ENCODE assay signal across 7 cellular contexts in genomic region chr19:52993342-52994178, GRCh38. TPM values are rescaled to one million over a fixed set of nuclear protein-coding genes. Genes with fewer than 3 reads are reported as not detected.
DNase-seq lines count a peak whose midpoint lies in the region; ATAC-seq lines count a peak whose summit lies in the region.

No MANE protein-coding gene starts in this region.

- H3K27me3 ChIP-seq in H7 (ENCODE audit: control insufficient read depth, insufficient read depth, low read length), result peaks cover 13% of the 10 kb centered on the region

- no peaks in the 10 kb centered on the region for H3K36me3 ChIP-seq in H7 (replicated peaks; ENCODE audit: control insufficient read depth, insufficient read depth, low read length)

- peak overlapping the region; percentile 39 for H3K4me3 ChIP-seq in H7 (ENCODE audit: insufficient read depth, low read depth, low read length)

- no peak for ATAC-seq in HG03521 (IDR thresholded peaks at IDR 0.05; ENCODE audit: unreplicated experiment)

- DNase-seq in H7 (peak; percentile 93), SK-N-DZ (ENCODE audit: low spot score) (peak; percentile 54), germinal center (ENCODE audit: low spot score) (peak; percentile 77), nucleus accumbens (lab: John Stamatoyannopoulos, UW) (peak in 45 of 56 donors; percentile 3 to 75 (median 26)), stromal cell of bone marrow (ENCODE audit: low read depth) (peak; percentile 60)
- DNase-seq in activated naive CD4-positive, alpha-beta T cell treated with anti-CD3 and anti-CD28 coated beads, Interleukin-2, amount 50 U/mL, for 16 hours, result peak; percentile 75

RNA-seq across cellular contexts. Expression of gene ERVV-1, which starts 20.2 kb away (rescaled TPM):
- total RNA-seq in H7 (2014; rRNA removed; shearing (Covaris generic)), result 0.17 and 0.33 TPM in 2 replicates
- polyA plus RNA-seq in SK-N-DZ (2014; cell fraction: cytosol; rRNA removed), result 0.19 TPM in 1 of 2 replicates, not detected in the other
- polyA plus RNA-seq in SK-N-DZ (2014; cell fraction: nucleus; rRNA removed), result not detected in 2 replicates

RNA-seq across cellular contexts. Expression of gene ZNF816, which starts 30.9 kb away (rescaled TPM):
- 14.8 and 22.2 TPM in 2 replicates for total RNA-seq in H7 (2014; rRNA removed; shearing (Covaris generic))
- 2.7 and 5.3 TPM in 2 replicates for polyA plus RNA-seq in SK-N-DZ (2014; cell fraction: cytosol; rRNA removed)
- polyA plus RNA-seq in SK-N-DZ (2014; cell fraction: nucleus; rRNA removed), result 1.7 and 3.9 TPM in 2 replicates

RNA-seq across cellular contexts. Expression of gene ERVV-2, which starts 51.0 kb away (rescaled TPM):
- total RNA-seq in H7 (2014; rRNA removed; shearing (Covaris generic)), result 0.14 and 1.1 TPM in 2 replicates
- polyA plus RNA-seq in SK-N-DZ (2014; cell fraction: cytosol; rRNA removed), result not detected in 2 replicates
- polyA plus RNA-seq in SK-N-DZ (2014; cell fraction: nucleus; rRNA removed), result not detected in 2 replicates

Comparison
In these comparisons a context has a peak if more than half of its experiments do, and no peak if none do; other contexts are left out.
1. DNase-seq: peak in every context shown above with its lines; median percentile 93 in H7; 77 in germinal center; 75 in activated naive CD4-positive, alpha-beta T cell treated with anti-CD3 and anti-CD28 coated beads, Interleukin-2, amount 50 U/mL, for 16 hours; 60 in stromal cell of bone marrow; 54 in SK-N-DZ; 26 in nucleus accumbens.